Comparison of ENCODE assay signal across 8 cellular contexts in genomic region chr4:107050525-107051135, GRCh38. TPM values are rescaled to one million over a fixed set of nuclear protein-coding genes. Genes with fewer than 3 reads are reported as not detected.
DNase-seq lines count a peak whose midpoint lies in the region; ATAC-seq and TF ChIP-seq lines count a peak whose summit lies in the region.

No MANE protein-coding gene starts in this region.

- TF ChIP-seq CTCF in ascending aorta (IDR thresholded peaks at IDR 0.05) (peak in 2 of 3 experiments; percentile 32 to 44), omental fat pad (IDR thresholded peaks at IDR 0.05) (no peak)

- no peaks in the 10 kb centered on the region for H3K36me3 ChIP-seq in ascending aorta

- peaks cover 0 to under 1% of the 10 kb centered on the region in 2 donors for H3K9me3 Mint-ChIP-seq in activated naive CD4-positive, alpha-beta T cell treated with anti-CD3 and anti-CD28 coated beads, Interleukin-2, amount 50 U/mL, for 72 hours

- ATAC-seq in activated naive CD4-positive, alpha-beta T cell treated with anti-CD3 and anti-CD28 coated beads, Interleukin-2, amount 50 U/mL, for 72 hours, result no peak
- ATAC-seq in omental fat pad (ENCODE audit: low FRiP score), result no peak

- H3K27ac Mint-ChIP-seq in activated naive CD4-positive, alpha-beta T cell treated with anti-CD3 and anti-CD28 coated beads, Interleukin-2, amount 50 U/mL, for 72 hours, result no peak overlapping the region

- H3K4me3 ChIP-seq in ascending aorta, result no peak overlapping the region

- no peaks in the 10 kb centered on the region for H3K27me3 ChIP-seq in ascending aorta

- H3K4me1 ChIP-seq in ascending aorta, result no peaks in the 10 kb centered on the region

- peaks cover 0 to 9% of the 10 kb centered on the region in 2 donors for H3K9me3 ChIP-seq in ascending aorta

- intact Hi-C loops in ascending aorta (cut with DNase I), result loop anchor here (5.0 kb wide), 1 partner anchor 132 kb away; no protein-coding TSS in a partner anchor

- no peaks in the 10 kb centered on the region for H3K36me3 Mint-ChIP-seq in activated naive CD4-positive, alpha-beta T cell treated with anti-CD3 and anti-CD28 coated beads, Interleukin-2, amount 50 U/mL, for 72 hours

- no peak overlapping the region for H3K27ac ChIP-seq in ascending aorta

- peak; percentile 40 for DNase-seq in ELR (ENCODE audit: low read depth)
- DNase-seq in HT-29 (ENCODE audit: low spot score), result peak; percentile 29
- no peak for DNase-seq in ascending aorta (ENCODE audit: low spot score in 2 of 2)
- DNase-seq in myocyte (ENCODE audit: low read depth), result peak; percentile 27
- DNase-seq in activated CD4-positive, alpha-beta T cell treated with anti-CD3 and anti-CD28 coated beads, Interleukin-2, amount 50 U/mL, for 1 hour, result no peak
- no peak for DNase-seq in activated naive CD4-positive, alpha-beta T cell treated with anti-CD3 and anti-CD28 coated beads, Interleukin-2, amount 50 U/mL, for 72 hours (ENCODE audit: low spot score in 2 of 2)
- no peak for DNase-seq in omental fat pad (ENCODE audit: low spot score)
- no peak for DNase-seq in T-helper 2 cell

RNA-seq across cellular contexts. Expression of gene DKK2, which starts 14.5 kb away (rescaled TPM):
- not detected in 2 replicates for total RNA-seq in HT-29 (2014; rRNA removed; shearing (Covaris generic))
- 10.3 TPM for total RNA-seq in ascending aorta
- total RNA-seq in myocyte, result 0.11 and 0.21 TPM in 2 replicates
- 17.7 TPM for polyA plus RNA-seq in myocyte (2012)
- not detected for total RNA-seq in activated naive CD4-positive, alpha-beta T cell treated with anti-CD3 and anti-CD28 coated beads, Interleukin-2, amount 50 U/mL, for 72 hours
- total RNA-seq in omental fat pad, result 1 to 10 TPM in 1 of 4 donors, under 1 TPM in 3; 0.28 to 1.3 (median 0.67) TPM

Comparison
In these comparisons a context has a peak if more than half of its experiments do, and no peak if none do; other contexts are left out.
1. DNase-seq: peak in ELR (single experiment), HT-29 (single experiment) and myocyte (single experiment); none in ascending aorta (0 of 2), activated CD4-positive, alpha-beta T cell treated with anti-CD3 and anti-CD28 coated beads, Interleukin-2, amount 50 U/mL, for 1 hour (single experiment), activated naive CD4-positive, alpha-beta T cell treated with anti-CD3 and anti-CD28 coated beads, Interleukin-2, amount 50 U/mL, for 72 hours (0 of 2), omental fat pad (single experiment) and T-helper 2 cell (0 of 5).
2. CTCF ChIP-seq: peak in ascending aorta (2 of 3); none in omental fat pad (0 of 3).